8 cellular contexts compared by ENCODE assay signal in genomic region chr3:45841701-45842491, GRCh38. TPM values are rescaled to one million over a fixed set of nuclear protein-coding genes. Genes with fewer than 3 reads are reported as not detected.
DNase-seq lines count a peak whose midpoint lies in the region; ATAC-seq and TF ChIP-seq lines count a peak whose summit lies in the region.

LZTFL1 (minus strand) TSS chr3:45842119; CDS start chr3:45841991, 128 bp downstream.

- no peak for TF ChIP-seq POLR2A in adrenal gland (IDR thresholded peaks at IDR 0.05)
- TF ChIP-seq POLR2A in transverse colon (IDR thresholded peaks at IDR 0.05) = peak; percentile 28

- H3K36me3 ChIP-seq in adrenal gland (replicated peaks in 1 of 2) (no peaks in the 10 kb centered on the region), heart right ventricle (peaks cover 0 to 8% (median 0%) of the 10 kb centered on the region in 9 donors), transverse colon (no peaks in the 10 kb centered on the region)

- H3K4me3 ChIP-seq in adrenal gland (peak within 1 kb of the TSS; percentile 71 to 98 (median 80)), heart right ventricle (peak within 1 kb of the TSS; percentile 78 to 98 (median 85)), transverse colon (peak within 1 kb of the TSS; percentile 56 to 96 (median 86))

- no peak for TF ChIP-seq EP300 in transverse colon (IDR thresholded peaks at IDR 0.05; ENCODE audit: low read depth)

- peaks cover 0 to 16% of the 10 kb centered on the region in 2 donors for H3K4me1 ChIP-seq in adrenal gland (replicated peaks in 1 of 2)
- peaks cover 0 to 16% (median 12%) of the 10 kb centered on the region in 9 donors for H3K4me1 ChIP-seq in heart right ventricle
- H3K4me1 ChIP-seq in transverse colon = peaks cover 0 to 13% (median 9%) of the 10 kb centered on the region in 4 donors

- DNase-seq in GM04503 (ENCODE audit: low read depth) = peak; percentile 90
- DNase-seq in NCI-H1436 (lab: John Stamatoyannopoulos, UW) = peak; percentile 79
- peak; percentile 88 for DNase-seq in T follicular helper cell (ENCODE audit: low read depth)
- DNase-seq in adrenal gland = peak; percentile 91 to 99 (median 96)
- DNase-seq in heart right ventricle = peak; percentile 83 to 95
- DNase-seq in pons (ENCODE audit: low spot score) = peak; percentile 97
- peak; percentile 94 for DNase-seq in transverse colon

- 4 to 10% (median 4%) methylated on average over 11 to 52 of the region's 52 CpGs for WGBS in adrenal gland, 4 donors
- 2 to 4% methylated on average over 52 of the region's 52 CpGs for whole genome bisulfite sequencing in heart right ventricle, 2 donors
- 4% methylated on average over 42 of the region's 52 CpGs; no CpG with 5 or more reads in 1 of the 2 donors for WGBS in transverse colon (ENCODE audit: low coverage in 1 of 2), 2 donors

- H3K9me3 ChIP-seq in adrenal gland (replicated peaks in 1 of 3) (no peaks in the 10 kb centered on the region), heart right ventricle (no peaks in the 10 kb centered on the region), transverse colon (no peaks in the 10 kb centered on the region)

- H3K27ac ChIP-seq in adrenal gland (peak within 1 kb of the TSS in 2 of 5 donors; percentile 26 to 53), heart right ventricle (peak within 1 kb of the TSS in 7 of 10 donors; percentile 49 to 67 (median 51)), transverse colon (peak within 1 kb of the TSS; percentile 58 to 71 (median 68))

- H3K27me3 ChIP-seq in adrenal gland = no peaks in the 10 kb centered on the region
- H3K27me3 ChIP-seq in heart right ventricle = no peaks in the 10 kb centered on the region
- H3K27me3 ChIP-seq in transverse colon = peaks cover 1% of the 10 kb centered on the region

- TF ChIP-seq CTCF in adrenal gland (IDR thresholded peaks at IDR 0.05) = no peak
- TF ChIP-seq CTCF in heart right ventricle (IDR thresholded peaks at IDR 0.05) = no peak
- TF ChIP-seq CTCF in transverse colon (IDR thresholded peaks at IDR 0.05) = no peak

- in situ Hi-C loops in transverse colon (cut with MboI; ENCODE audit: low pct_ligation_motif_present in 1 of 4, low pct_unique_long_range_greater_than_20kb in 1 of 4, low sequenced_read_pairs in 3 of 4) = no loop called here

- intact Hi-C loops in adrenal gland (cut with DNase I) (no loop called here), heart right ventricle (cut with DNase I) (loop anchor here in 2 of 10 donors (10.0 kb wide), 1 partner anchor 233 kb away; no protein-coding TSS in a partner anchor), transverse colon (cut with DNase I; ENCODE audit: low total_unique reads) (no loop called here)

- peak; percentile 90 for ATAC-seq in HG02642 (IDR thresholded peaks at IDR 0.05; ENCODE audit: poor library complexity, unreplicated experiment)
- ATAC-seq in heart right ventricle = peak; percentile 97 to 99 (median 98)

RNA-seq across cellular contexts. Expression of gene LZTFL1, which starts in this region (rescaled TPM):
- total RNA-seq in adrenal gland (10 to 100 TPM; 11.5 to 36.3 (median 20.2) TPM), heart right ventricle (10 to 100 TPM in 3 of 10 donors, 1 to 10 TPM in 7; 6.0 to 12.2 (median 8.7) TPM), transverse colon (10 to 100 TPM in 1 of 4 donors, 1 to 10 TPM in 3; 3.7 to 10.3 (median 7.8) TPM)
- polyA plus RNA-seq in adrenal gland (10 to 100 TPM in 1 of 3 donors, 1 to 10 TPM in 2; 3.9 to 27.7 (median 4.2) TPM), heart right ventricle (1 to 10 TPM; 2.6 to 6.6 TPM)
